ENCODE assay signal across 8 cellular contexts in the genomic region with DNA sequence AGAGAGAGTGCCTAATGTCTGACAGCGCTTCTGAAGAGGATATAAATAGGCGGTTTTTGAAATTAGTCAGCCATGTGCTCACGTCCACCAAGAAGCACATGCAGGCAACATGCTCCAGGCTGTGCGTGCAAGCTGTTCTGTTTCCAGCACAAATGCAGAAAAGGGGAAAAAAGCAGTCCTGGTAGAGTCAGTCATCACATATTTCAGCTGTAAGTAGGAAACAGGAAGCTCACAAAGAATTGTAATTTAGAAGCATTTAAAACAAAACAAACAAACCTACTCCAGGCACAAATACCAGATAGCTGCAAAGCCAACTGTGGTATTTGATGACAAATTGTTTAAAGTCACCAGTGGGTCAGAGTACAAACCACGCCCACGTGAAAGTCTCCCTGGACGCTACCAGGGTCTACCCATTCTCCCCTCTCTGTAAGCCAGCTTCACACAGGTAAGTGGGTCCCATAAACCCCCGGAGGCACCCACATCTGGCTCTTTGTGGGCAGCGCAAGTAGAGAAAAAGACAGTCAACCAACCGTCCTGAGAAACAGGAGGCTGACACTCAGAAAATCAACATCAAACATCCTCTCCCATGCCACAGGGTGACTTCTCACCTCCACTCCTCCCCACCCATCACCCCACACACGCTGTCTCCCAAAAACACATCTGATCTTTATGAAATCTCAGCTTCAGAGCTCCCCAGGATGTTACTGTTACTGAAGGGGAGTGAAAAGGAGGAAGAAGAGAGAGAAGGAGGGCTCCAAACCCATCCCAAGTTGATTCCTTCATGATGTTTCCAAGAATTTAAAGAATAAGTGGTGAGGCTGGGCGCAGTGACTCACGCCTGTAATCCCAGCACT.
DNase-seq lines count a peak whose midpoint lies in the region; ATAC-seq and TF ChIP-seq lines count a peak whose summit lies in the region.

No MANE protein-coding gene starts in this region.

- DNase-seq in SK-N-SH, result no peak
- DNase-seq in activated CD4-positive, alpha-beta T cell treated with anti-CD3 and anti-CD28 coated beads, Interleukin-2, amount 10 ng/mL, durations not matched to agents 7 days and 5 days, result peak; percentile 54
- DNase-seq in fibroblast of gingiva (ENCODE audit: low read depth), result peak; percentile 98
- peak; percentile 61 for DNase-seq in putamen (ENCODE audit: low spot score)
- no peak for DNase-seq in sigmoid colon
- no peak for DNase-seq in GM19238 (ENCODE audit: insufficient read length, low spot score)

- CTCF ChIA-PET in SK-N-SH (lab: Yijun Ruan, JAX), result interaction anchor here (0.6 to 0.8 kb wide), 3 partner anchors 9 to 168 kb away, joined by 3 read pairs; no protein-coding TSS in a partner anchor
- CTCF ChIA-PET in activated CD4-positive, alpha-beta T cell treated with anti-CD3 and anti-CD28 coated beads, Interleukin-2, amount 10 ng/mL, durations not matched to agents 7 days and 5 days (lab: Charles Lee), result interaction anchor here (0.7 to 1.1 kb wide), 2 partner anchors 10 to 251 kb away, joined by 4 read pairs; no protein-coding TSS in a partner anchor

- H3K9me3 ChIP-seq in SK-N-SH (no peaks in the 10 kb centered on the region), sigmoid colon (no peaks in the 10 kb centered on the region)

- TF ChIP-seq CTCF in SK-N-SH (IDR thresholded peaks at IDR 0.05) (no peak), sigmoid colon (IDR thresholded peaks at IDR 0.05) (no peak)

- H3K4me1 Mint-ChIP-seq in activated CD4-positive, alpha-beta T cell treated with anti-CD3 and anti-CD28 coated beads, Interleukin-2, amount 10 ng/mL, durations not matched to agents 7 days and 5 days, result peaks cover 91% of the 10 kb centered on the region

- H2AFZ ChIP-seq in SK-N-SH (ENCODE audit: low read depth), result no peak overlapping the region

- H3K4me1 ChIP-seq in SK-N-SH (ENCODE audit: control insufficient read depth in 1 of 2, insufficient read depth in 2 of 2, low read depth in 1 of 2, low read length in 1 of 2) (peaks cover 8 to 26% of the 10 kb centered on the region in 2 experiments; a peak in 3 of 4 replicates), sigmoid colon (peaks cover 0 to 14% (median 0%) of the 10 kb centered on the region in 4 donors)

- peak overlapping the region; percentile 97 for H3K27ac Mint-ChIP-seq in activated CD4-positive, alpha-beta T cell treated with anti-CD3 and anti-CD28 coated beads, Interleukin-2, amount 10 ng/mL, durations not matched to agents 7 days and 5 days

- H3K27me3 Mint-ChIP-seq in activated CD4-positive, alpha-beta T cell treated with anti-CD3 and anti-CD28 coated beads, Interleukin-2, amount 10 ng/mL, durations not matched to agents 7 days and 5 days, result no peaks in the 10 kb centered on the region

- no peak for ATAC-seq in SK-N-SH treated with all-trans-retinoic acid at 6 μM for 48 hours
- ATAC-seq in HG03039 (IDR thresholded peaks at IDR 0.05; ENCODE audit: unreplicated experiment), result peak; percentile 65

- H3K9me2 ChIP-seq in SK-N-SH, result no peaks in the 10 kb centered on the region

- H3K27me3 ChIP-seq in SK-N-SH (ENCODE audit: insufficient read depth) (no peaks in the 10 kb centered on the region), sigmoid colon (no peaks in the 10 kb centered on the region)

- H3K36me3 Mint-ChIP-seq in activated CD4-positive, alpha-beta T cell treated with anti-CD3 and anti-CD28 coated beads, Interleukin-2, amount 10 ng/mL, durations not matched to agents 7 days and 5 days (ENCODE audit: low read depth), result peaks cover 74% of the 10 kb centered on the region

- no peak for TF ChIP-seq POLR2A in sigmoid colon (IDR thresholded peaks at IDR 0.05)

- peak overlapping the region; percentile 57 for H3K4me3 Mint-ChIP-seq in activated CD4-positive, alpha-beta T cell treated with anti-CD3 and anti-CD28 coated beads, Interleukin-2, amount 10 ng/mL, durations not matched to agents 7 days and 5 days

- no peaks in the 10 kb centered on the region for H3F3A ChIP-seq in SK-N-SH (replicated peaks; ENCODE audit: insufficient read depth)

- no peaks in the 10 kb centered on the region for H4K20me1 ChIP-seq in SK-N-SH (ENCODE audit: insufficient read depth)

- WGBS in SK-N-SH (ENCODE audit: low lambda C conversion rate), result 85% methylated on average over 12 of the region's 13 CpGs
- 49 to 52% methylated on average over 13 of the region's 13 CpGs for WGBS in sigmoid colon, 2 donors

- TF ChIP-seq EP300 in SK-N-SH (IDR thresholded peaks at IDR 0.05; ENCODE audit: borderline replicate concordance in 1 of 2, low read depth in 1 of 2, low read length in 1 of 2) (no peak), sigmoid colon (IDR thresholded peaks at IDR 0.05) (peak in 1 of 4 donors; percentile 7)

- H3K9me3 Mint-ChIP-seq in activated CD4-positive, alpha-beta T cell treated with anti-CD3 and anti-CD28 coated beads, Interleukin-2, amount 10 ng/mL, durations not matched to agents 7 days and 5 days, result no peaks in the 10 kb centered on the region

- peak overlapping the region in 1 of 2 experiments; percentile 12; a peak in 1 of 4 replicates for H3K27ac ChIP-seq in SK-N-SH (ENCODE audit: low read depth in 2 of 2, low read length in 1 of 2)
- peak overlapping the region in 2 of 4 donors; percentile 1 to 48 for H3K27ac ChIP-seq in sigmoid colon

- H3K36me3 ChIP-seq in SK-N-SH (replicated peaks in 1 of 2; ENCODE audit: control insufficient read depth in 1 of 2, insufficient read depth in 2 of 2, low read length in 1 of 2) (no peaks in the 10 kb centered on the region), sigmoid colon (no peaks in the 10 kb centered on the region)

- intact Hi-C loops in sigmoid colon (cut with DNase I), result no loop called here

- no peak for TF ChIP-seq RAD21 in SK-N-SH (IDR thresholded peaks at IDR 0.05; ENCODE audit: low read length)

- H3K4me3 ChIP-seq in SK-N-SH (ENCODE audit: low read depth in 2 of 2, low read length in 1 of 2) (no peak overlapping the region), sigmoid colon (no peak overlapping the region)

- no peak overlapping the region for H3K9ac ChIP-seq in SK-N-SH

- peak overlapping the region; percentile 7; the same call in 1 of the 2 replicates for H3K4me2 ChIP-seq in SK-N-SH

- H3K79me2 ChIP-seq in SK-N-SH (ENCODE audit: insufficient read depth), result no peaks in the 10 kb centered on the region

- POLR2A ChIA-PET in SK-N-SH (lab: Yijun Ruan, JAX), result no interaction called here
- POLR2A ChIA-PET in activated CD4-positive, alpha-beta T cell treated with anti-CD3 and anti-CD28 coated beads, Interleukin-2, amount 10 ng/mL, durations not matched to agents 7 days and 5 days (lab: Charles Lee), result interaction anchor here (0.6 to 0.7 kb wide), 2 partner anchors 19 to 48 kb away, joined by 3 to 4 read pairs; no protein-coding TSS in a partner anchor

TF ChIP-seq in SK-N-SH, 30 proteins besides CTCF, POLR2A, EP300 and RAD21:
- TF ChIP-seq SIN3A (IDR thresholded peaks at IDR 0.05; ENCODE audit: borderline replicate concordance, low read depth, low read length) (no peak), MXI1 (IDR thresholded peaks at IDR 0.05; ENCODE audit: low read depth, low read length) (peak; percentile 39; the same call in 1 of the 2 replicates)

TF ChIP-seq in SK-N-SH treated with all-trans-retinoic acid at 6 μM for 48 hours, 23 proteins besides CTCF, POLR2A, EP300 and RAD21:
- TF ChIP-seq, protein P1, sequence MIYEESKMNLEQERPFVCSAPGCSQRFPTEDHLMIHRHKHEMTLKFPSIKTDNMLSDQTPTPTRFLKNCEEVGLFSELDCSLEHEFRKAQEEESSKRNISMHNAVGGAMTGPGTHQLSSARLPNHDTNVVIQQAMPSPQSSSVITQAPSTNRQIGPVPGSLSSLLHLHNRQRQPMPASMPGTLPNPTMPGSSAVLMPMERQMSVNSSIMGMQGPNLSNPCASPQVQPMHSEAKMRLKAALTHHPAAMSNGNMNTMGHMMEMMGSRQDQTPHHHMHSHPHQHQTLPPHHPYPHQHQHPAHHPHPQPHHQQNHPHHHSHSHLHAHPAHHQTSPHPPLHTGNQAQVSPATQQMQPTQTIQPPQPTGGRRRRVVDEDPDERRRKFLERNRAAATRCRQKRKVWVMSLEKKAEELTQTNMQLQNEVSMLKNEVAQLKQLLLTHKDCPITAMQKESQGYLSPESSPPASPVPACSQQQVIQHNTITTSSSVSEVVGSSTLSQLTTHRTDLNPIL (CRISPR knock-in tag; IDR thresholded peaks at IDR 0.05; ENCODE audit: low read depth), result no peak
- TF ChIP-seq PPARA (CRISPR knock-in tag; IDR thresholded peaks at IDR 0.05; ENCODE audit: borderline replicate concordance), result no peak

Comparison
In these comparisons a context has a peak if more than half of its experiments do, and no peak if none do; other contexts are left out.
1. DNase-seq: peak in activated CD4-positive, alpha-beta T cell treated with anti-CD3 and anti-CD28 coated beads, Interleukin-2, amount 10 ng/mL, durations not matched to agents 7 days and 5 days (single experiment), fibroblast of gingiva (single experiment) and putamen (single experiment); none in SK-N-SH (single experiment), sigmoid colon (single experiment) and GM19238 (single experiment).